In genomic region chr14:70177092-70177491, GRCh38 we compare ENCODE assay signal across 22 cellular contexts. TPM values are rescaled to one million over a fixed set of nuclear protein-coding genes. Genes with fewer than 3 reads are reported as not detected.
"Had no signal": no experiment of that assay in that cellular context is flagged by ENCODE, and none has a peak within 500 bp of the region (broad histone marks: within the 10 kb centered on the region; RNA-seq: fewer than 3 reads in every experiment).

No MANE protein-coding gene starts in this region.

- H3K36me3 Mint-ChIP-seq: activated naive CD4-positive, alpha-beta T cell treated with anti-CD3 and anti-CD28 coated beads, Interleukin-2, amount 10 ng/mL, durations not matched to agents 7 days and 5 days; activated naive CD8-positive, alpha-beta T cell treated with anti-CD3 and anti-CD28 coated beads for 36 hours had no signal

- H3K4me3 Mint-ChIP-seq: activated CD8-positive, alpha-beta T cell treated with anti-CD3 and anti-CD28 coated beads for 36 hours; activated naive CD4-positive, alpha-beta T cell treated with anti-CD3 and anti-CD28 coated beads, Interleukin-2, amount 10 ng/mL, durations not matched to agents 7 days and 5 days; activated naive CD8-positive, alpha-beta T cell treated with anti-CD3 and anti-CD28 coated beads for 36 hours; activated T-cell treated with anti-CD3 and anti-CD28 coated beads, Interleukin-2, amount 50 U/mL, for 72 hours; T-helper 1 cell treated with Interleukin-12 subunit alpha and Interleukin-12 subunit beta and Interleukin-4 antibody, amounts not matched to agents 30 μg/mL and 1 μg/mL, for 36 hours had no signal

- H3K27ac Mint-ChIP-seq: activated CD8-positive, alpha-beta T cell treated with anti-CD3 and anti-CD28 coated beads for 36 hours; activated naive CD4-positive, alpha-beta T cell treated with anti-CD3 and anti-CD28 coated beads, Interleukin-2, amount 10 ng/mL, durations not matched to agents 7 days and 5 days; activated naive CD8-positive, alpha-beta T cell treated with anti-CD3 and anti-CD28 coated beads for 36 hours; activated T-cell treated with anti-CD3 and anti-CD28 coated beads, Interleukin-2, amount 50 U/mL, for 72 hours; activated T-helper 2 cell treated with anti-CD3 and anti-CD28 coated beads, Interferon-gamma antibody, Interleukin-2, Interleukin-4, amounts not matched to agents 10 μg/mL and 5 μg/mL and 100 μg/mL, durations not matched to agents 14 hours and 24 hours and 36 hours; T-helper 1 cell treated with Interleukin-12 subunit alpha and Interleukin-12 subunit beta and Interleukin-4 antibody, amounts not matched to agents 30 μg/mL and 1 μg/mL, for 36 hours had no signal

- H3K4me1 Mint-ChIP-seq: activated naive CD4-positive, alpha-beta T cell treated with anti-CD3 and anti-CD28 coated beads, Interleukin-2, amount 10 ng/mL, durations not matched to agents 7 days and 5 days; activated naive CD8-positive, alpha-beta T cell treated with anti-CD3 and anti-CD28 coated beads for 36 hours had no signal

- H3K9me3 Mint-ChIP-seq: activated CD8-positive, alpha-beta T cell treated with anti-CD3 and anti-CD28 coated beads for 36 hours; activated naive CD4-positive, alpha-beta T cell treated with anti-CD3 and anti-CD28 coated beads, Interleukin-2, amount 10 ng/mL, durations not matched to agents 7 days and 5 days; activated naive CD8-positive, alpha-beta T cell treated with anti-CD3 and anti-CD28 coated beads for 36 hours; activated T-helper 2 cell treated with anti-CD3 and anti-CD28 coated beads, Interferon-gamma antibody, Interleukin-2, Interleukin-4, amounts not matched to agents 10 μg/mL and 5 μg/mL and 100 μg/mL, durations not matched to agents 14 hours and 24 hours and 36 hours; T-helper 1 cell treated with Interleukin-12 subunit alpha and Interleukin-12 subunit beta and Interleukin-4 antibody, amounts not matched to agents 30 μg/mL and 1 μg/mL, for 36 hours had no signal

- ATAC-seq: activated CD4-positive, CD25-positive, alpha-beta regulatory T cell treated with anti-CD3 and anti-CD28 coated beads, Interleukin-2, amount 50 U/mL, for 24 hours; activated CD8-positive, alpha-beta T cell treated with anti-CD3 and anti-CD28 coated beads for 36 hours; activated T-cell treated with anti-CD3 and anti-CD28 coated beads, Interleukin-2, amount 50 U/mL, for 72 hours; PC-3; SK-N-SH treated with all-trans-retinoic acid at 6 μM for 48 hours had no signal

- DNase-seq: activated CD4-positive, alpha-beta T cell treated with anti-CD3 and anti-CD28 coated beads for 4 hours; activated CD8-positive, alpha-beta memory T cell treated with anti-CD3 and anti-CD28 coated beads, Interleukin-2, amount 50 U/mL, for 4 hours; activated CD8-positive, alpha-beta T cell treated with anti-CD3 and anti-CD28 coated beads for 36 hours; activated gamma-delta T cell treated with Interleukin-2 at 50 U/mL for 16 hours; activated naive CD4-positive, alpha-beta T cell treated with anti-CD3 and anti-CD28 coated beads, Interleukin-2, amount 10 ng/mL, durations not matched to agents 7 days and 5 days; activated naive CD8-positive, alpha-beta T cell treated with anti-CD3 and anti-CD28 coated beads for 36 hours; activated T-cell treated with anti-CD3 and anti-CD28 coated beads, Interleukin-2, amount 50 U/mL, for 72 hours; NCI-H1105; NCI-H1436; NCI-H187 treated with DMSO at 0.1 percent for 48 hours; NCI-H2081 treated with DMSO at 0.1 percent for 48 hours; NCI-H2227 treated with DMSO at 0.1 percent for 48 hours; NCI-H446 treated with DMSO at 0.1 percent for 48 hours; NCI-H69; PC-3; SHP77 had no signal

- FAIRE-seq: RCC 7860 had no signal

RNA-seq across cellular contexts. Expression of gene SLC8A3, which starts 11.7 kb away (rescaled TPM):
- total RNA-seq: MCF 10A, PC-3 had no signal
